Comparison of ENCODE assay signal across 24 cellular contexts in genomic region chr14:91453744-91454143, GRCh38. TPM values are rescaled to one million over a fixed set of nuclear protein-coding genes. Genes with fewer than 3 reads are reported as not detected.
DNase-seq lines count a peak whose midpoint lies in the region; ATAC-seq and TF ChIP-seq lines count a peak whose summit lies in the region.
"Had no signal": no experiment of that assay in that cellular context is flagged by ENCODE, and none has a peak within 500 bp of the region (broad histone marks: within the 10 kb centered on the region; RNA-seq: fewer than 3 reads in every experiment).

No MANE protein-coding gene starts in this region.

- no peaks in the 10 kb centered on the region for H3K9me3 Mint-ChIP-seq in activated CD8-positive, alpha-beta T cell treated with anti-CD3 and anti-CD28 coated beads for 36 hours
- no peaks in the 10 kb centered on the region for H3K9me3 Mint-ChIP-seq in activated CD8-positive, alpha-beta T cell treated with anti-CD3 and anti-CD28 coated beads, Interleukin-2, amount 10 ng/mL, durations not matched to agents 7 days and 5 days (ENCODE audit: insufficient read depth)
- H3K9me3 Mint-ChIP-seq in endodermal cell, result no peaks in the 10 kb centered on the region
- H3K9me3 Mint-ChIP-seq in stimulated activated effector memory CD8-positive, alpha-beta T cell treated with anti-CD3 and anti-CD28 coated beads, Interleukin-12 subunit alpha, Interleukin-12 subunit beta, amount 100 ng/mL, for 72 hours, result no peaks in the 10 kb centered on the region

- no peak overlapping the region for H3K4me3 Mint-ChIP-seq in activated CD8-positive, alpha-beta T cell treated with anti-CD3 and anti-CD28 coated beads for 36 hours
- H3K4me3 Mint-ChIP-seq in activated CD8-positive, alpha-beta T cell treated with anti-CD3 and anti-CD28 coated beads, Interleukin-2, amount 10 ng/mL, durations not matched to agents 7 days and 5 days, result no peak overlapping the region
- no peak overlapping the region for H3K4me3 Mint-ChIP-seq in endodermal cell
- H3K4me3 Mint-ChIP-seq in stimulated activated effector memory CD8-positive, alpha-beta T cell treated with anti-CD3 and anti-CD28 coated beads, Interleukin-12 subunit alpha, Interleukin-12 subunit beta, amount 100 ng/mL, for 72 hours, result no peak overlapping the region

- POLR2A ChIA-PET in activated CD8-positive, alpha-beta T cell treated with anti-CD3 and anti-CD28 coated beads for 36 hours (lab: Charles Lee), result interaction anchor here (0.6 to 2.0 kb wide), 6 partner anchors 8 to 56 kb away, joined by 3 to 11 read pairs (median 4); no protein-coding TSS in a partner anchor
- POLR2A ChIA-PET in activated CD8-positive, alpha-beta T cell treated with anti-CD3 and anti-CD28 coated beads, Interleukin-2, amount 10 ng/mL, durations not matched to agents 7 days and 5 days (lab: Charles Lee), result no interaction called here

- peaks cover 28% of the 10 kb centered on the region for H3K36me3 Mint-ChIP-seq in activated CD8-positive, alpha-beta T cell treated with anti-CD3 and anti-CD28 coated beads for 36 hours (ENCODE audit: low read depth)
- peaks cover 39% of the 10 kb centered on the region for H3K36me3 Mint-ChIP-seq in activated CD8-positive, alpha-beta T cell treated with anti-CD3 and anti-CD28 coated beads, Interleukin-2, amount 10 ng/mL, durations not matched to agents 7 days and 5 days (ENCODE audit: low read depth)
- peaks cover 40% of the 10 kb centered on the region for H3K36me3 Mint-ChIP-seq in endodermal cell (ENCODE audit: low read depth)
- peaks cover 52% of the 10 kb centered on the region for H3K36me3 Mint-ChIP-seq in stimulated activated effector memory CD8-positive, alpha-beta T cell treated with anti-CD3 and anti-CD28 coated beads, Interleukin-12 subunit alpha, Interleukin-12 subunit beta, amount 100 ng/mL, for 72 hours

- peaks cover 29% of the 10 kb centered on the region for H3K4me1 Mint-ChIP-seq in activated CD8-positive, alpha-beta T cell treated with anti-CD3 and anti-CD28 coated beads for 36 hours (ENCODE audit: low read depth)
- H3K4me1 Mint-ChIP-seq in activated CD8-positive, alpha-beta T cell treated with anti-CD3 and anti-CD28 coated beads, Interleukin-2, amount 10 ng/mL, durations not matched to agents 7 days and 5 days (ENCODE audit: low read depth), result peaks cover 24% of the 10 kb centered on the region
- H3K4me1 Mint-ChIP-seq in endodermal cell, result no peaks in the 10 kb centered on the region
- peaks cover 6% of the 10 kb centered on the region for H3K4me1 Mint-ChIP-seq in stimulated activated effector memory CD8-positive, alpha-beta T cell treated with anti-CD3 and anti-CD28 coated beads, Interleukin-12 subunit alpha, Interleukin-12 subunit beta, amount 100 ng/mL, for 72 hours

- CTCF ChIA-PET in activated CD8-positive, alpha-beta T cell treated with anti-CD3 and anti-CD28 coated beads for 36 hours (lab: Charles Lee), result interaction anchor here (0.7 to 2.3 kb wide), 5 partner anchors 12 to 277 kb away, joined by 3 to 8 read pairs (median 3); no protein-coding TSS in a partner anchor
- CTCF ChIA-PET in activated CD8-positive, alpha-beta T cell treated with anti-CD3 and anti-CD28 coated beads, Interleukin-2, amount 10 ng/mL, durations not matched to agents 7 days and 5 days (lab: Charles Lee), result interaction anchor here (1.0 to 1.3 kb wide), 2 partner anchors 11 to 130 kb away, joined by 3 to 4 read pairs; no protein-coding TSS in a partner anchor

- H3K27me3 ChIP-seq in endodermal cell (ENCODE audit: control insufficient read depth, insufficient read depth, low read length, poor library complexity, severe bottlenecking), result no peaks in the 10 kb centered on the region
- H3K27me3 ChIP-seq: foreskin keratinocyte, ovary, tibial artery had no signal

- no peaks in the 10 kb centered on the region for H3K4me1 ChIP-seq in endodermal cell (ENCODE audit: control insufficient read depth, insufficient read depth, low read length)
- H3K4me1 ChIP-seq: tibial artery had no signal

- H3K9me3 ChIP-seq in endodermal cell (ENCODE audit: control insufficient read depth, low read length), result no peaks in the 10 kb centered on the region
- H3K9me3 ChIP-seq: ovary, tibial artery had no signal

- H3K27ac ChIP-seq in endodermal cell (ENCODE audit: low read depth, low read length), result no peak overlapping the region
- H3K27ac ChIP-seq: C4-2B, epithelial cell of prostate, foreskin keratinocyte, KMS-11, ovary, tibial artery had no signal

- no peaks in the 10 kb centered on the region for H3K27me3 Mint-ChIP-seq in activated CD8-positive, alpha-beta T cell treated with anti-CD3 and anti-CD28 coated beads for 36 hours
- H3K27me3 Mint-ChIP-seq in activated CD8-positive, alpha-beta T cell treated with anti-CD3 and anti-CD28 coated beads, Interleukin-2, amount 10 ng/mL, durations not matched to agents 7 days and 5 days (ENCODE audit: low read depth), result peaks cover 2% of the 10 kb centered on the region
- H3K27me3 Mint-ChIP-seq in endodermal cell (ENCODE audit: insufficient read depth), result no peaks in the 10 kb centered on the region

- H3K27ac Mint-ChIP-seq in activated CD8-positive, alpha-beta T cell treated with anti-CD3 and anti-CD28 coated beads for 36 hours, result peak overlapping the region; percentile 55
- no peak overlapping the region for H3K27ac Mint-ChIP-seq in activated CD8-positive, alpha-beta T cell treated with anti-CD3 and anti-CD28 coated beads, Interleukin-2, amount 10 ng/mL, durations not matched to agents 7 days and 5 days
- H3K27ac Mint-ChIP-seq in endodermal cell, result no peak overlapping the region
- peak overlapping the region; percentile 43 for H3K27ac Mint-ChIP-seq in stimulated activated effector memory CD8-positive, alpha-beta T cell treated with anti-CD3 and anti-CD28 coated beads, Interleukin-12 subunit alpha, Interleukin-12 subunit beta, amount 100 ng/mL, for 72 hours

- no peak for TF ChIP-seq CTCF in activated CD8-positive, alpha-beta T cell treated with anti-CD3 and anti-CD28 coated beads for 36 hours (IDR thresholded peaks at IDR 0.05)
- TF ChIP-seq CTCF in endodermal cell (conservative IDR thresholded peaks at IDR 0.05), result no peak

- no peak for DNase-seq in activated CD8-positive, alpha-beta T cell treated with anti-CD3 and anti-CD28 coated beads for 36 hours
- no peak for DNase-seq in activated CD8-positive, alpha-beta T cell treated with anti-CD3 and anti-CD28 coated beads, Interleukin-2, amount 10 ng/mL, durations not matched to agents 7 days and 5 days
- DNase-seq in MV-4-11 (lab: John Stamatoyannopoulos, UW) (peak; percentile 9), endodermal cell (peak; percentile 47), kidney glomerular epithelial cell (lab: John Stamatoyannopoulos, UW) (no peak), left ventricle myocardium superior (no peak), NCI-H1092 treated with DMSO at 0.1 percent for 48 hours (lab: John Stamatoyannopoulos, UW) (no peak)
- no peak for DNase-seq in stimulated activated effector memory CD8-positive, alpha-beta T cell treated with anti-CD3 and anti-CD28 coated beads, Interleukin-12 subunit alpha, Interleukin-12 subunit beta, amount 100 ng/mL, for 72 hours (ENCODE audit: low spot score in 2 of 2)
- DNase-seq: activated CD4-positive, alpha-beta T cell treated with anti-CD3 and anti-CD28 coated beads for 4 hours; activated effector memory CD4-positive, alpha-beta T cell treated with Interleukin-2 at 50 U/mL for 16 hours; DMS153; foreskin keratinocyte; GOT3; hippocampal formation; islet precursor cell; NCI-H2029; NCI-H510A treated with DMSO at 0.1 percent for 48 hours; ovary; right cardiac atrium; stimulated activated CD4-positive, alpha-beta T cell treated with anti-CD3 and anti-CD28 coated beads, Interleukin-15, amount 100 ng/mL, for 24 hours; tibial artery had no signal

- 84 to 87% methylated on average over 2 to 5 of the region's 5 CpGs for WGBS in endodermal cell (ENCODE audit: insufficient coverage in 1 of 2, insufficient read length in 1 of 2), 2 experiments

- peak; percentile 40 for ATAC-seq in activated CD8-positive, alpha-beta T cell treated with anti-CD3 and anti-CD28 coated beads for 36 hours
- no peak for ATAC-seq in activated CD8-positive, alpha-beta T cell treated with anti-CD3 and anti-CD28 coated beads, Interleukin-2, amount 10 ng/mL, durations not matched to agents 7 days and 5 days
- ATAC-seq in stimulated activated effector memory CD8-positive, alpha-beta T cell treated with anti-CD3 and anti-CD28 coated beads, Interleukin-12 subunit alpha, Interleukin-12 subunit beta, amount 100 ng/mL, for 72 hours, result no peak
- ATAC-seq in left ventricle myocardium superior, result no peak
- ATAC-seq: foreskin keratinocyte, right cardiac atrium had no signal

- peaks cover 46% of the 10 kb centered on the region for H3K36me3 ChIP-seq in endodermal cell (ENCODE audit: control insufficient read depth, insufficient read depth, low read length)
- H3K36me3 ChIP-seq: ovary had no signal

- H3K9ac ChIP-seq in endodermal cell (ENCODE audit: extremely low read depth, low read length, poor library complexity, severe bottlenecking), result no peak overlapping the region
- H3K9ac ChIP-seq: KMS-11 had no signal

- H3K4me3 ChIP-seq in endodermal cell (ENCODE audit: low read length), result no peak overlapping the region
- H3K4me3 ChIP-seq: ovary, tibial artery had no signal

- intact Hi-C loops in activated CD8-positive, alpha-beta T cell treated with anti-CD3 and anti-CD28 coated beads for 36 hours (cut with micrococcal nuclease), result no loop called here
- intact Hi-C loops in left ventricle myocardium superior (cut with micrococcal nuclease), result no loop called here

RNA-seq across cellular contexts. Expression of gene CCDC88C, which starts 36.1 kb away (rescaled TPM):
- 10 to 100 TPM; 83.6 to 87.8 TPM for total RNA-seq in activated CD8-positive, alpha-beta T cell treated with anti-CD3 and anti-CD28 coated beads for 36 hours
- total RNA-seq in activated CD8-positive, alpha-beta T cell treated with anti-CD3 and anti-CD28 coated beads, Interleukin-2, amount 10 ng/mL, durations not matched to agents 7 days and 5 days, result 100 to 1,000 TPM; 147 to 153 TPM
- total RNA-seq in endodermal cell (10 to 100 TPM; 50.0 to 50.5 TPM), left ventricle myocardium superior (3.2 TPM)
- 26.5 TPM for polyA plus RNA-seq in endodermal cell (2013, experiment 1 of 2)
- 22.2 TPM for polyA plus RNA-seq in endodermal cell (2013, experiment 2 of 2)

RNA-seq across cellular contexts. Expression of gene PPP4R3A, which starts 56.4 kb away (rescaled TPM):
- 100 to 1,000 TPM; 106 to 111 TPM for total RNA-seq in activated CD8-positive, alpha-beta T cell treated with anti-CD3 and anti-CD28 coated beads for 36 hours
- total RNA-seq in activated CD8-positive, alpha-beta T cell treated with anti-CD3 and anti-CD28 coated beads, Interleukin-2, amount 10 ng/mL, durations not matched to agents 7 days and 5 days, result 100 to 1,000 TPM; 121 to 129 TPM
- total RNA-seq in endodermal cell (10 to 100 TPM; 95.2 to 96.6 TPM), left ventricle myocardium superior (53.2 TPM)
- polyA plus RNA-seq in endodermal cell (2013, experiment 1 of 2), result 91.0 TPM
- 84.2 TPM for polyA plus RNA-seq in endodermal cell (2013, experiment 2 of 2)

Comparison
In these comparisons a context has a peak if more than half of its experiments do, and no peak if none do; other contexts are left out.
1. H3K27ac Mint-ChIP-seq: peak in activated CD8-positive, alpha-beta T cell treated with anti-CD3 and anti-CD28 coated beads for 36 hours (single experiment) and stimulated activated effector memory CD8-positive, alpha-beta T cell treated with anti-CD3 and anti-CD28 coated beads, Interleukin-12 subunit alpha, Interleukin-12 subunit beta, amount 100 ng/mL, for 72 hours (single experiment); none in activated CD8-positive, alpha-beta T cell treated with anti-CD3 and anti-CD28 coated beads, Interleukin-2, amount 10 ng/mL, durations not matched to agents 7 days and 5 days (single experiment) and endodermal cell (single experiment).
2. DNase-seq: peak in MV-4-11 (single experiment) and endodermal cell (single experiment); none in activated CD8-positive, alpha-beta T cell treated with anti-CD3 and anti-CD28 coated beads for 36 hours (single experiment), activated CD8-positive, alpha-beta T cell treated with anti-CD3 and anti-CD28 coated beads, Interleukin-2, amount 10 ng/mL, durations not matched to agents 7 days and 5 days (single experiment), stimulated activated effector memory CD8-positive, alpha-beta T cell treated with anti-CD3 and anti-CD28 coated beads, Interleukin-12 subunit alpha, Interleukin-12 subunit beta, amount 100 ng/mL, for 72 hours (0 of 2), kidney glomerular epithelial cell (single experiment), left ventricle myocardium superior (single experiment) and NCI-H1092 treated with DMSO at 0.1 percent for 48 hours (single experiment).
3. RNA of gene CCDC88C, which starts 36.1 kb away (total RNA-seq): 147 to 153 TPM in activated CD8-positive, alpha-beta T cell treated with anti-CD3 and anti-CD28 coated beads, Interleukin-2, amount 10 ng/mL, durations not matched to agents 7 days and 5 days, 83.6 to 87.8 TPM in activated CD8-positive, alpha-beta T cell treated with anti-CD3 and anti-CD28 coated beads for 36 hours and 50.0 to 50.5 TPM in endodermal cell; 3.2 TPM in left ventricle myocardium superior (single experiment); every median in the first group is over 10 times any median in the second.